ENCODE assay signal across 19 cellular contexts in the genomic region with DNA sequence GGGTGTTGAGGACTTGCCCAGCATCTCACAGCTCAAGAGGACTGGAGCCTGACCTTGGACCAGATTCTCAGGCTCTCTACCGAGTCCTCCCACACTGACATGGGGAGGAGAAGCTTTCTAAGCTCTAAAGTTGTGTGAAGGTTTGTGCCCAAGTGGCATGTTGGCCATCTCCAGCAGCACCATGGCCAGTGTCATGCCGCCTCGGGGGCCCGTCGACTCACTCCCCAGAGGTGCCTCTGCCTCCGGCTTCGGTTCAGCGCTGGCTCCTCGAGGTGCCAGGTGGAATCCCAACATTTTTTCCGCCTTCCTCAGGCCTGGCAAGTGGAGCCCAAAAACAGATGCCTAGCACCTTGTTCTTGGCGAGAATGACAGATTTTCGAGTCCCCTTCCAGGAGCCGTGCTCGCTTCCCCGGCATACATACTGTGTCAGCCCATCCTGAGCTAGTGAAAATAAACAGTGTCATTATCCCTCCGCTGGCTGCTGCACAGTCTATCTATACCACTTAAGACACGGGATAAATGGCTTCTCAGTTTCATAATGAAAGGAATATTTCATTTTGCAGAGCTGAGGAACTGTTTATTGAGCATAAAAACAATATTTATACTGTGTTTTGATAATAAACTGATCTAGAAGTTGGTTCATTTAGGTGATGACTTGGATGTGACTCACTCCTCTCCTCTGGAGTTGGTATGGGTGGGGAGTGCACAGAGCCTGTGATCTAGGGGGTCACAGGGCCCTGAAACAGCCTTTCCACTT.
DNase-seq lines count a peak whose midpoint lies in the region; ATAC-seq, FAIRE-seq and TF ChIP-seq lines count a peak whose summit lies in the region.
"Had no signal": no experiment of that assay in that cellular context is flagged by ENCODE, and none has a peak within 500 bp of the region (broad histone marks: within the 10 kb centered on the region; RNA-seq: fewer than 3 reads in every experiment).

No MANE protein-coding gene starts in this region.

- H3K9me3 ChIP-seq in keratinocyte (ENCODE audit: control insufficient read depth, low read depth, low read length) (no peaks in the 10 kb centered on the region), left lung (peaks cover 0 to 2% of the 10 kb centered on the region in 2 donors)
- H3K9me3 ChIP-seq: right lobe of liver, thyroid gland had no signal

- ATAC-seq in left lung = no peak

- peak overlapping the region; percentile 22 for H3K4me2 ChIP-seq in keratinocyte (ENCODE audit: control insufficient read depth, extremely low read depth, insufficient read depth, low read depth, low read length)

- H3K36me3 ChIP-seq in keratinocyte (ENCODE audit: control insufficient read depth in 2 of 2, extremely low read depth in 1 of 2, insufficient read depth in 2 of 2, low read length in 2 of 2) = no peaks in the 10 kb centered on the region
- H3K36me3 ChIP-seq in left lung = no peaks in the 10 kb centered on the region
- H3K36me3 ChIP-seq: right lobe of liver, thyroid gland had no signal

- no peak overlapping the region for H3K9ac ChIP-seq in keratinocyte (ENCODE audit: control insufficient read depth, extremely low read depth, insufficient read depth, low read length)

- H3K4me1 ChIP-seq in keratinocyte (ENCODE audit: control insufficient read depth, extremely low read depth, insufficient read depth, low read length) (peaks cover 38% of the 10 kb centered on the region), left lung (peaks cover 0 to 4% of the 10 kb centered on the region in 2 donors)
- H3K4me1 ChIP-seq: thyroid gland had no signal

- no peaks in the 10 kb centered on the region for H3K79me2 ChIP-seq in keratinocyte (ENCODE audit: control insufficient read depth, insufficient read depth, low read length)

- intact Hi-C loops in left lung (cut with DNase I) = no loop called here

- H3K9me1 ChIP-seq in keratinocyte (ENCODE audit: control insufficient read depth, extremely low read depth, insufficient read depth, low read length) = peaks cover 3% of the 10 kb centered on the region

- in situ Hi-C loops in astrocyte of the spinal cord (cut with HindIII; ENCODE audit: low sequenced_read_pairs) = no loop called here

- DNase-seq in EH (ENCODE audit: low read depth) = peak; percentile 6
- peak; percentile 41 for DNase-seq in LHCN-M2 (ENCODE audit: low read depth)
- DNase-seq in astrocyte of the spinal cord (ENCODE audit: low read depth, low spot score) = peak; percentile 40
- DNase-seq in keratinocyte (ENCODE audit: low read depth, low spot score) = no peak
- no peak for DNase-seq in epidermal melanocyte (ENCODE audit: insufficient read length, low spot score)
- no peak for DNase-seq in NCI-H345 (lab: John Stamatoyannopoulos, UW)
- DNase-seq in left lung = no peak
- DNase-seq: activated CD4-positive, alpha-beta T cell treated with anti-CD3 and anti-CD28 coated beads for 48 hours; amygdala; GOT3; hippocampal formation; NCI-H2107; NCI-H82; nucleus accumbens; right lobe of liver; SHP77; stimulated activated CD4-positive, alpha-beta T cell treated with anti-CD3 and anti-CD28 coated beads, Interleukin-4, amount 100 ng/mL, for 4 hours; thyroid gland had no signal

- FAIRE-seq in keratinocyte (lab: Jason Lieb, UNC) = peak; percentile 57

- no peak overlapping the region for H3K4me3 ChIP-seq in astrocyte of the spinal cord (ENCODE audit: low read depth, low read length)
- H3K4me3 ChIP-seq in keratinocyte (ENCODE audit: control insufficient read depth in 2 of 3, extremely low read depth in 1 of 3, insufficient read depth in 2 of 3, low read depth in 1 of 3, low read length in 3 of 3) = no peak overlapping the region
- no peak overlapping the region for H3K4me3 ChIP-seq in left lung
- H3K4me3 ChIP-seq: right lobe of liver, thyroid gland had no signal

- dilution Hi-C loops in keratinocyte (cut with MboI; ENCODE audit: extremely low pct_ligation_motif_present, low sequenced_read_pairs) = no loop called here

- H4K20me1 ChIP-seq in keratinocyte (ENCODE audit: control insufficient read depth, extremely low read depth, insufficient read depth, low read length) = no peaks in the 10 kb centered on the region

- H3K27ac ChIP-seq in keratinocyte (ENCODE audit: control insufficient read depth, insufficient read depth, low read length) (no peak overlapping the region), left lung (no peak overlapping the region)
- H3K27ac ChIP-seq: C4-2B, thyroid gland had no signal

- H3K27me3 ChIP-seq in keratinocyte (ENCODE audit: control insufficient read depth, extremely low read depth, insufficient read depth, low read length) = peaks cover 34% of the 10 kb centered on the region
- H3K27me3 ChIP-seq in left lung = no peaks in the 10 kb centered on the region
- H3K27me3 ChIP-seq: right lobe of liver, thyroid gland had no signal

- TF ChIP-seq CTCF in astrocyte of the spinal cord (IDR thresholded peaks at IDR 0.05; ENCODE audit: low read depth, low read length) (no peak), keratinocyte (optimal IDR thresholded peaks at IDR 0.05 in 1 of 3, IDR thresholded peaks at IDR 0.05 in 1 of 3, conservative IDR thresholded peaks at IDR 0.05 in 1 of 3; ENCODE audit: extremely low read depth in 1 of 3, insufficient read depth in 2 of 3, low read length in 3 of 3) (no peak), left lung (IDR thresholded peaks at IDR 0.05) (no peak)

- no peak overlapping the region for H2AFZ ChIP-seq in keratinocyte (ENCODE audit: control insufficient read depth, low read length)

Comparison
In these comparisons a context has a peak if more than half of its experiments do, and no peak if none do; other contexts are left out.
1. DNase-seq: peak in EH (single experiment), LHCN-M2 (single experiment) and astrocyte of the spinal cord (single experiment); none in keratinocyte (single experiment), epidermal melanocyte (single experiment), NCI-H345 (single experiment) and left lung (0 of 2).